In genomic region chr2:200253631-200254030, GRCh38 we compare ENCODE assay signal across 21 cellular contexts. TPM values are rescaled to one million over a fixed set of nuclear protein-coding genes. Genes with fewer than 3 reads are reported as not detected.
DNase-seq lines count a peak whose midpoint lies in the region; ATAC-seq and TF ChIP-seq lines count a peak whose summit lies in the region.
"Had no signal": no experiment of that assay in that cellular context is flagged by ENCODE, and none has a peak within 500 bp of the region (broad histone marks: within the 10 kb centered on the region; RNA-seq: fewer than 3 reads in every experiment).

No MANE protein-coding gene starts in this region.

- no peaks in the 10 kb centered on the region for H3K27me3 ChIP-seq in breast epithelium
- H3K27me3 ChIP-seq: transverse colon had no signal

- no peaks in the 10 kb centered on the region for H3K4me1 Mint-ChIP-seq in MCF 10A (ENCODE audit: insufficient read depth, unreplicated experiment)
- H3K4me1 Mint-ChIP-seq: activated T-helper 17 cell treated with anti-CD3 and anti-CD28 coated beads, Interleukin-2, amount 50 U/mL, for 72 hours; CD8-positive, alpha-beta memory T cell had no signal

- H3K4me3 Mint-ChIP-seq in MCF 10A (ENCODE audit: unreplicated experiment): no peak overlapping the region
- H3K4me3 Mint-ChIP-seq: activated CD8-positive, alpha-beta T cell treated with anti-CD3 and anti-CD28 coated beads for 36 hours; activated T-helper 17 cell treated with anti-CD3 and anti-CD28 coated beads, Interleukin-2, amount 50 U/mL, for 72 hours; CD8-positive, alpha-beta memory T cell; H9; mesothelial cell of epicardium had no signal

- CTCF ChIA-PET in MCF 10A (lab: Yijun Ruan, JAX): interaction anchor here (0.7 to 1.1 kb wide), 3 partner anchors 16 to 59 kb away, joined by 3 to 4 read pairs (median 4); no protein-coding TSS in a partner anchor

- no peak overlapping the region for H3K27ac Mint-ChIP-seq in MCF 10A (ENCODE audit: low read depth, unreplicated experiment)
- H3K27ac Mint-ChIP-seq: activated CD8-positive, alpha-beta T cell treated with anti-CD3 and anti-CD28 coated beads for 36 hours; activated T-helper 17 cell treated with anti-CD3 and anti-CD28 coated beads, Interleukin-2, amount 50 U/mL, for 72 hours; mesothelial cell of epicardium had no signal

- no peak for TF ChIP-seq POLR2A in breast epithelium (IDR thresholded peaks at IDR 0.05)

- H3K27ac ChIP-seq in breast epithelium: no peak overlapping the region
- H3K27ac ChIP-seq: transverse colon, VCaP had no signal

- H3K9me3 Mint-ChIP-seq in MCF 10A (ENCODE audit: unreplicated experiment): no peaks in the 10 kb centered on the region
- H3K9me3 Mint-ChIP-seq: activated CD8-positive, alpha-beta T cell treated with anti-CD3 and anti-CD28 coated beads for 36 hours; activated T-helper 17 cell treated with anti-CD3 and anti-CD28 coated beads, Interleukin-2, amount 50 U/mL, for 72 hours; H9; mesothelial cell of epicardium had no signal

- H3K27me3 Mint-ChIP-seq in MCF 10A (ENCODE audit: insufficient read depth, unreplicated experiment): no peaks in the 10 kb centered on the region

- BruUV-seq in MCF 10A (replicated peaks; lab: Mats Ljungman, UMichigan): no TSS peak

- no peaks in the 10 kb centered on the region for H3K4me1 ChIP-seq in breast epithelium

- intact Hi-C loops in MCF 10A (cut with micrococcal nuclease) (no loop called here), breast epithelium (cut with DNase I; ENCODE audit: low total_unique reads) (no loop called here), sciatic nerve (cut with DNase I) (no loop called here)

- no peak for ATAC-seq in sciatic nerve
- ATAC-seq: activated CD8-positive, alpha-beta T cell treated with anti-CD3 and anti-CD28 coated beads for 36 hours; activated T-helper 17 cell treated with anti-CD3 and anti-CD28 coated beads, Interleukin-2, amount 50 U/mL, for 72 hours had no signal

- no peak for TF ChIP-seq CTCF in MCF 10A (IDR thresholded peaks at IDR 0.05; ENCODE audit: unreplicated experiment)
- TF ChIP-seq CTCF in breast epithelium (IDR thresholded peaks at IDR 0.05): no peak
- no peak for TF ChIP-seq CTCF in foreskin fibroblast (IDR thresholded peaks at IDR 0.05; ENCODE audit: low read depth, low read length)

- no peaks in the 10 kb centered on the region for H3K9me3 ChIP-seq in breast epithelium
- H3K9me3 ChIP-seq: transverse colon had no signal

- H3K4me3 ChIP-seq in breast epithelium (no peak overlapping the region), foreskin fibroblast (ENCODE audit: low read depth in 1 of 2, low read length in 2 of 2) (no peak overlapping the region)
- H3K4me3 ChIP-seq: skin epidermis, transverse colon had no signal

- POLR2A ChIA-PET in MCF 10A (lab: Yijun Ruan, JAX): no interaction called here

- DNase-seq in MCF 10A (ENCODE audit: unreplicated experiment) (peak; percentile 28), breast epithelium (ENCODE audit: low spot score in 2 of 2) (no peak), astrocyte of the hippocampus (ENCODE audit: low read depth, low spot score) (peak; percentile 50), foreskin fibroblast (peak; percentile 31 to 59), renal cortical epithelial cell (ENCODE audit: low read depth) (peak; percentile 9), sciatic nerve (ENCODE audit: low spot score) (no peak), NCI-H526 (lab: John Stamatoyannopoulos, UW) (no peak), NCI-H2107 treated with DMSO at 0.1 percent for 48 hours (lab: John Stamatoyannopoulos, UW; ENCODE audit: unreplicated experiment) (no peak)
- DNase-seq: 8988T; activated CD8-positive, alpha-beta T cell treated with anti-CD3 and anti-CD28 coated beads for 36 hours; CD8-positive, alpha-beta memory T cell; foreskin melanocyte; H9; NCI-H2029; NCI-H69; SW 1271; transverse colon had no signal

- no peaks in the 10 kb centered on the region for H3K36me3 Mint-ChIP-seq in MCF 10A (ENCODE audit: insufficient read depth, unreplicated experiment)
- H3K36me3 Mint-ChIP-seq: CD8-positive, alpha-beta memory T cell; mesothelial cell of epicardium had no signal

- no peaks in the 10 kb centered on the region for H3K36me3 ChIP-seq in breast epithelium
- H3K36me3 ChIP-seq: transverse colon had no signal

RNA-seq across cellular contexts. Expression of gene SPATS2L, which starts 52.9 kb away (rescaled TPM):
- 67.5 and 68.3 TPM in 2 replicates for total RNA-seq in MCF 10A (2022)
- 10 to 100 TPM; 61.3 to 67.5 (median 64.5) TPM for total RNA-seq in breast epithelium
- 54.2 and 293 TPM in 2 replicates for total RNA-seq in renal cortical epithelial cell
- 82.3 TPM for total RNA-seq in sciatic nerve

Comparison
In these comparisons a context has a peak if more than half of its experiments do, and no peak if none do; other contexts are left out.
1. DNase-seq: peak in MCF 10A (single experiment), astrocyte of the hippocampus (single experiment), foreskin fibroblast (2 of 2) and renal cortical epithelial cell (single experiment); none in breast epithelium (0 of 2), sciatic nerve (single experiment), NCI-H526 (0 of 2) and NCI-H2107 treated with DMSO at 0.1 percent for 48 hours (single experiment).